ENCODE assay signal across 12 cellular contexts in the genomic region with DNA sequence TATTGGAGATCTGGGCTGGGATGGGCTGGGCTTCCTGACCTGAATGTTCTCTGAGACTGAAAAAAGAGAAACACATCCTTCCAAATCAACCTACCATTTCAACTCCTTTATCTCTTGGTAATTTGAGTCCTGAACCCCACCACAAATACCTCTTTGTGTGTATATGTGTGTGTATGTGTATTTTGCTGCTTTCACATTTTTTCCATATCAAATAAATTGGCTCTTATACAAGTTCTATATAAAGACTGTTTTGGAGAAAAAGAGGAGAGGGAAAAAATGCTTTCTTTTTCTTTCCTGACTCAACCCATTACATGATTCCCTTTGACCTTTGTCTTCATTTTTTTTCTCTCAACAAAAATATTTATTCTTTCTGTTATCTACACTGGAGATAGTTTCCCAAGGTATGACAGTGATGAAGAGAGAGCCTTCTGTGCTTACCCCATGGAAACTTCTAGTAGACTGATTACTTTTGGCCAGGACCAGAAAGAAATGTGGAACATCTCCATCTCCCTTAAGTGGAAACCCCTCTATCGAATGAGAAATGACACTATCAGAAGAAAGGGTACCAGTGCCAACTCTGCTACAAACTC.
"Had no signal": no experiment of that assay in that cellular context is flagged by ENCODE, and none has a peak within 500 bp of the region (broad histone marks: within the 10 kb centered on the region; RNA-seq: fewer than 3 reads in every experiment).

No MANE protein-coding gene starts in this region.

- ATAC-seq: activated naive CD4-positive, alpha-beta T cell treated with anti-CD3 and anti-CD28 coated beads, Interleukin-2, amount 50 U/mL, for 72 hours; activated T-cell treated with anti-CD3 and anti-CD28 coated beads, Interleukin-2, amount 50 U/mL, for 72 hours; left colon; stimulated activated effector memory CD8-positive, alpha-beta T cell treated with anti-CD3 and anti-CD28 coated beads, Interleukin-12 subunit alpha, Interleukin-12 subunit beta, amount 100 ng/mL, for 72 hours had no signal

- H3K4me3 ChIP-seq: lung had no signal

- DNase-seq: activated B cell treated with CpG ODN at 0.5 μM for 24 hours; activated CD4-positive, alpha-beta T cell treated with anti-CD3 and anti-CD28 coated beads for 48 hours; activated CD8-positive, alpha-beta memory T cell treated with anti-CD3 and anti-CD28 coated beads, Interleukin-2, amount 50 U/mL, for 48 hours; activated gamma-delta T cell; activated T-cell treated with anti-CD3 and anti-CD28 coated beads, Interleukin-2, amount 50 U/mL, for 72 hours; immature natural killer cell; left colon; posterior cingulate gyrus; retina had no signal
